ENCODE assay signal across 8 cellular contexts in the genomic region with DNA sequence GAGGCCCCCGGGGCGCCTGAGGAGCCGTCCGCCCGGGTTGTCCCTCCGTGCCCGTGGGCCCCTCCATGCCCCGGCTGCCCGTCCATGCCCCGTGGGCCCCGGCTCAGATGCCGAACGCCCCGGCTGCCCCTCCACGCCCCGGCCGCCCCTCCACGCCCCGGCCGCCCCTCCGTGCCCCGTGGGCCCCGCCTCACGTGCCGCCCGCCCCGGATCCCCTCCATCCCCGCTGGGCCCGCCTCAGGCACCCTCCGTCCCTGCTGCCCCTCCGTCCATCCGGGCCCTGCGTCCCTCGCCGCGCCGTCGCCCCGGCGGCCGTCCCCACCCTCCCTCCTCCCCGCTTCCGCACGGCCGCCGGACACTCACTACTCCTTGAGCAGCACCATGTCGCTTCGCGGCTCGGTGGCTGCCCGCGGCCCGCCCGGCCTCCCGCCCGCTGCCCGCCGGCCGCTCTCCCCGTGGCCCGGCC. TPM values are rescaled to one million over a fixed set of nuclear protein-coding genes. Genes with fewer than 3 reads are reported as not detected.
DNase-seq lines count a peak whose midpoint lies in the region; ATAC-seq and TF ChIP-seq lines count a peak whose summit lies in the region.

No MANE protein-coding gene starts in this region.

- H3K27me3 ChIP-seq in Loucy (ENCODE audit: insufficient read depth, low read length, poor library complexity, severe bottlenecking) (no peaks in the 10 kb centered on the region), mesenchymal stem cell (ENCODE audit: control insufficient read depth in 1 of 2, insufficient read depth in 1 of 2, low read length in 2 of 2) (no peaks in the 10 kb centered on the region)

- peaks cover 15% of the 10 kb centered on the region for H3K36me3 Mint-ChIP-seq in central memory CD8-positive, alpha-beta T cell (ENCODE audit: insufficient read depth)

- in situ Hi-C loops in GM13977 (cut with MboI; ENCODE audit: low pct_unique_long_range_greater_than_20kb, low sequenced_read_pairs, unreplicated experiment) = no loop called here

- H3K27ac ChIP-seq in mesenchymal stem cell (ENCODE audit: low read length, poor library complexity, severe bottlenecking) = no peak overlapping the region

- peaks cover 37% of the 10 kb centered on the region for H3K4me1 Mint-ChIP-seq in central memory CD8-positive, alpha-beta T cell

- H2AK5ac ChIP-seq in mesenchymal stem cell (ENCODE audit: low read length, severe bottlenecking) = no peak overlapping the region

- H3K27me3 Mint-ChIP-seq in central memory CD8-positive, alpha-beta T cell = no peaks in the 10 kb centered on the region

- peaks cover 16% of the 10 kb centered on the region for H3K79me1 ChIP-seq in mesenchymal stem cell (replicated peaks; ENCODE audit: low read length, poor library complexity, severe bottlenecking)

- DNase-seq in GM13977 (ENCODE audit: low spot score) = peak; percentile 30
- DNase-seq in central memory CD8-positive, alpha-beta T cell (ENCODE audit: low spot score in 2 of 2) = no peak
- DNase-seq in mesenchymal stem cell = peak; percentile 54
- no peak for DNase-seq in GM20000 (ENCODE audit: low spot score)
- DNase-seq in NCI-H524 treated with DMSO at 0.1 percent for 48 hours (lab: John Stamatoyannopoulos, UW) = no peak
- no peak for DNase-seq in foreskin melanocyte

- peaks cover 49% of the 10 kb centered on the region for H3K79me2 ChIP-seq in Loucy (ENCODE audit: insufficient read depth, low read length)

- H3F3A ChIP-seq in Loucy (ENCODE audit: low read depth) = no peaks in the 10 kb centered on the region

- H2BK5ac ChIP-seq in mesenchymal stem cell (ENCODE audit: low read depth, low read length, poor library complexity, severe bottlenecking) = no peak overlapping the region

- H3K4me2 ChIP-seq in Loucy (ENCODE audit: low read depth, low read length, poor library complexity, severe bottlenecking) = peak overlapping the region; percentile 81
- H3K4me2 ChIP-seq in mesenchymal stem cell (ENCODE audit: low read length, poor library complexity, severe bottlenecking) = peak overlapping the region; percentile 78

- peak overlapping the region; percentile 81 to 87 for H3K18ac ChIP-seq in mesenchymal stem cell (ENCODE audit: low read depth in 1 of 2, low read length in 2 of 2)

- H3K23ac ChIP-seq in mesenchymal stem cell (ENCODE audit: low read length in 2 of 2) = peak overlapping the region in 1 of 2 experiments; percentile 3

- H2BK15ac ChIP-seq in mesenchymal stem cell (ENCODE audit: low read depth, poor library complexity, severe bottlenecking) = peak overlapping the region; percentile 31

- H3K4me3 ChIP-seq in Loucy (ENCODE audit: low read length, poor library complexity, severe bottlenecking) (peak overlapping the region; percentile 78), mesenchymal stem cell (ENCODE audit: insufficient read depth in 1 of 2, low read depth in 1 of 2, low read length in 2 of 2) (peak overlapping the region; percentile 88 to 91)

- H3K9me3 ChIP-seq in Loucy (ENCODE audit: insufficient read depth, low read depth, low read length) (no peaks in the 10 kb centered on the region), mesenchymal stem cell (ENCODE audit: control insufficient read depth, low read length) (no peaks in the 10 kb centered on the region)

- no peak overlapping the region for H3K27ac Mint-ChIP-seq in central memory CD8-positive, alpha-beta T cell (ENCODE audit: low read depth)

- H3K4me3 Mint-ChIP-seq in central memory CD8-positive, alpha-beta T cell = peak overlapping the region; percentile 74

- peak overlapping the region; percentile 20 for H2BK120ac ChIP-seq in mesenchymal stem cell (ENCODE audit: low read depth, low read length)

- no peaks in the 10 kb centered on the region for H3K9me2 ChIP-seq in Loucy (replicated peaks; ENCODE audit: low read depth, low read length)

- no peak overlapping the region for H2BK12ac ChIP-seq in mesenchymal stem cell (ENCODE audit: low read length in 2 of 2)

- H2AFZ ChIP-seq in Loucy (ENCODE audit: low read length) (no peak overlapping the region), mesenchymal stem cell (ENCODE audit: low read depth, low read length) (peak overlapping the region; percentile 86)

- no peaks in the 10 kb centered on the region for H3K9me3 Mint-ChIP-seq in central memory CD8-positive, alpha-beta T cell

- no peak for TF ChIP-seq CTCF in GM13977 (IDR thresholded peaks at IDR 0.05; ENCODE audit: extremely low read depth, insufficient read depth, missing control alignments)
- TF ChIP-seq CTCF in Loucy (conservative IDR thresholded peaks at IDR 0.05; ENCODE audit: low read length) = no peak
- no peak for TF ChIP-seq CTCF in GM20000 (IDR thresholded peaks at IDR 0.05; ENCODE audit: extremely low read depth, missing control alignments)

- H4K20me1 ChIP-seq in Loucy (ENCODE audit: insufficient read depth, low read length, poor library complexity, severe bottlenecking) = peaks cover 31% of the 10 kb centered on the region

- peak overlapping the region; percentile 71 for H4K8ac ChIP-seq in mesenchymal stem cell (ENCODE audit: low read length)

- H3K14ac ChIP-seq in mesenchymal stem cell (ENCODE audit: low read length in 2 of 2) = peak overlapping the region; percentile 48 to 89

- H3K36me3 ChIP-seq in Loucy (ENCODE audit: insufficient read depth, low read length) (peaks cover 3% of the 10 kb centered on the region; the same call in 1 of the 2 replicates), mesenchymal stem cell (ENCODE audit: control insufficient read depth in 1 of 2, insufficient read depth in 2 of 2, low read depth in 1 of 2, low read length in 2 of 2) (peaks cover 0 to 8% of the 10 kb centered on the region in 2 experiments)

- H3K9ac ChIP-seq in Loucy (ENCODE audit: low read depth, low read length, poor library complexity, severe bottlenecking) (peak overlapping the region; percentile 77), mesenchymal stem cell (ENCODE audit: low read length) (peak overlapping the region; percentile 94)

- peak overlapping the region; percentile 31 to 88 for H3K4ac ChIP-seq in mesenchymal stem cell (ENCODE audit: low read depth in 1 of 2, low read length in 2 of 2)

- ATAC-seq in GM21825 (IDR thresholded peaks at IDR 0.05; ENCODE audit: unreplicated experiment) = peak; percentile 35
- peak; percentile 21 for ATAC-seq in central memory CD8-positive, alpha-beta T cell (replicated peaks; ENCODE audit: extremely low read depth, poor library complexity, severe bottlenecking)

- H3K4me1 ChIP-seq in Loucy (ENCODE audit: insufficient read depth, low read length, poor library complexity, severe bottlenecking) (peaks cover 33% of the 10 kb centered on the region), mesenchymal stem cell (ENCODE audit: control insufficient read depth, insufficient read depth, low read depth, low read length) (peaks cover 31% of the 10 kb centered on the region)

- H4K91ac ChIP-seq in mesenchymal stem cell (ENCODE audit: low read length) = peak overlapping the region; percentile 76

- 1% methylated on average over 31 of the region's 61 CpGs for WGBS in mesenchymal stem cell

RNA-seq across cellular contexts. Expression of gene PITPNA, which starts 0.4 kb away (rescaled TPM):
- polyA plus RNA-seq in mesenchymal stem cell (2013, experiment 1 of 2) = 71.7 TPM
- polyA plus RNA-seq in mesenchymal stem cell (2013, experiment 2 of 2) = 78.4 TPM

RNA-seq across cellular contexts. Expression of gene INPP5K, which starts 45.8 kb away (rescaled TPM):
- polyA plus RNA-seq in mesenchymal stem cell (2013, experiment 1 of 2) = 18.7 TPM
- polyA plus RNA-seq in mesenchymal stem cell (2013, experiment 2 of 2) = 20.5 TPM

Comparison
In these comparisons a context has a peak if more than half of its experiments do, and no peak if none do; other contexts are left out.
1. DNase-seq: peak in GM13977 (single experiment) and mesenchymal stem cell (single experiment); none in central memory CD8-positive, alpha-beta T cell (0 of 2), GM20000 (single experiment), NCI-H524 treated with DMSO at 0.1 percent for 48 hours (single experiment) and foreskin melanocyte (single experiment).